34 cellular contexts compared by ENCODE assay signal in the genomic region with DNA sequence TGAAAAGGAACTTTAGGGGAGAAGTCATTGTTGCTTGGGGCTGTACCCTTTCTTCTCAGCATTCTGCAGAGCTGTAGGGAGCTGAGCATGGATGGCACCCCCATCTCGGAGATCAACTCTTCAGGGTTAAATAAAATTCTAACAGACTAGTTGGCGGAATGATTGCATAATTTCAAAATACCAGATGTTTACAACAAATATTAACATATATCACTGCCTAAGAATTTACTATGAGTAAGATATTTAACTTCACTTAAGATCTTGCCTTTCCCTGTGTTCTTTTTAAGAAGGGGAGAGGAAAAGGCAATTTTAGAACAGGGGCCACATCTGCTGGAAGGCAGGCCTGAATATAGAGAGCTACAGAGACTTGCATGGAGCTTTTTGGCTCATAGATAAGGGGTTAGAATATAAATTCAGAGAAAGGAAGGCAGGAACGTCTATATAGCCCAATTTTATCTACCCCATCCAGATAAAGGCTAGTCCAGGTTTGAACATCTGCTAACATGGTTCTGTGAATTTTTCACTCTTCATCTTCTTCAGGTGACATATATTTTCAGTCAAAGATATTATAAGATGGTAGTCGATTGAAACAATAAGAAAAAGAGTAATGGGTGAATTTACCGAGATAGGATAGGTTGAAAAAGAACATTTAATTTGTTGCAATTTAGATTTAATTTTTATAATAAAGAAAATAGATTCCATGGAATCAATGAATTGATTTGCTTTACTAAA. TPM values are rescaled to one million over a fixed set of nuclear protein-coding genes. Genes with fewer than 3 reads are reported as not detected.
"Had no signal": no experiment of that assay in that cellular context is flagged by ENCODE, and none has a peak within 500 bp of the region (broad histone marks: within the 10 kb centered on the region; RNA-seq: fewer than 3 reads in every experiment).

A gene with protein sequence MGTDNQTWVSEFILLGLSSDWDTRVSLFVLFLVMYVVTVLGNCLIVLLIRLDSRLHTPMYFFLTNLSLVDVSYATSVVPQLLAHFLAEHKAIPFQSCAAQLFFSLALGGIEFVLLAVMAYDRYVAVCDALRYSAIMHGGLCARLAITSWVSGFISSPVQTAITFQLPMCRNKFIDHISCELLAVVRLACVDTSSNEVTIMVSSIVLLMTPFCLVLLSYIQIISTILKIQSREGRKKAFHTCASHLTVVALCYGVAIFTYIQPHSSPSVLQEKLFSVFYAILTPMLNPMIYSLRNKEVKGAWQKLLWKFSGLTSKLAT (plus strand): TSS at position 682 of the 732 bp plus-strand sequence. CDS start 5,127 bp downstream, outside the sequence.

- H3K27me3 ChIP-seq: esophagus muscularis mucosa, gastrocnemius medialis, pancreas, sigmoid colon, thyroid gland, upper lobe of right lung had no signal

- DNase-seq: activated CD4-positive, alpha-beta memory T cell treated with anti-CD3 and anti-CD28 coated beads, Interleukin-2, amount 10 ng/mL, durations not matched to agents 7 days and 5 days; activated CD4-positive, alpha-beta T cell treated with anti-CD3 and anti-CD28 coated beads, Interleukin-2, amount 10 ng/mL, durations not matched to agents 7 days and 5 days; activated CD4-positive, CD25-positive, alpha-beta regulatory T cell treated with anti-CD3 and anti-CD28 coated beads, Interleukin-2, amount 50 U/mL, for 72 hours; activated CD8-positive, alpha-beta memory T cell treated with anti-CD3 and anti-CD28 coated beads, Interleukin-2, amount 50 U/mL, for 48 hours; activated gamma-delta T cell; activated naive CD4-positive, alpha-beta T cell treated with anti-CD3 and anti-CD28 coated beads, Interleukin-2, amount 10 ng/mL, durations not matched to agents 7 days and 5 days; activated naive CD8-positive, alpha-beta T cell treated with anti-CD3 and anti-CD28 coated beads, Interleukin-2, amount 10 ng/mL, durations not matched to agents 7 days and 5 days; activated T-cell treated with anti-CD3 and anti-CD28 coated beads, Interleukin-2, amount 50 U/mL, for 24 hours; amygdala; caudate nucleus; endodermal cell; gastrocnemius medialis; glutamatergic neuron; islet precursor cell; left cardiac atrium; left ventricle myocardium superior; pancreas; retina; sigmoid colon; small intestine; stimulated activated CD4-positive, alpha-beta T cell treated with anti-CD3 and anti-CD28 coated beads, Interleukin-1b, Interleukin-23, amount 100 ng/mL, for 48 hours; stimulated activated CD4-positive, alpha-beta T cell treated with anti-CD3 and anti-CD28 coated beads, Interleukin-4, amount 100 ng/mL, for 4 hours; stimulated activated CD8-positive, alpha-beta memory T cell treated with anti-CD3 and anti-CD28 coated beads, Interleukin-4, amount 100 ng/mL, for 48 hours; stimulated activated naive CD8-positive, alpha-beta T cell treated with anti-CD3 and anti-CD28 coated beads, Interleukin-15, amount 100 ng/mL, for 72 hours; substantia nigra; T-helper 2 cell; thyroid gland; upper lobe of right lung had no signal

- H3K4me1 ChIP-seq: gastrocnemius medialis, pancreas, prostate gland, thyroid gland, upper lobe of right lung had no signal

- H3K36me3 ChIP-seq: esophagus muscularis mucosa, gastrocnemius medialis, pancreas, prostate gland, sigmoid colon, thyroid gland, upper lobe of right lung had no signal

- H3K9me3 ChIP-seq: esophagus muscularis mucosa, gastrocnemius medialis, pancreas, prostate gland, sigmoid colon, thyroid gland, upper lobe of right lung had no signal

- H3K27ac ChIP-seq: esophagus muscularis mucosa, gastrocnemius medialis, pancreas, prostate gland, sigmoid colon, thyroid gland, upper lobe of right lung had no signal

- ATAC-seq: gastrocnemius medialis; left cardiac atrium; left ventricle myocardium superior; pancreas; stimulated activated memory B cell treated with anti-CD40 and anti-IgM and Interleukin-4, amounts not matched to agents 10 μg/mL and 1 μg/mL and 100 μg/mL, for 72 hours; stimulated activated naive CD8-positive, alpha-beta T cell treated with anti-CD3 and anti-CD28 coated beads, Interleukin-15, amount 100 ng/mL, for 72 hours; upper lobe of right lung had no signal

- H3K4me3 ChIP-seq: esophagus muscularis mucosa, gastrocnemius medialis, pancreas, prostate gland, sigmoid colon, thyroid gland, upper lobe of right lung had no signal

RNA-seq across cellular contexts. Expression of the gene that starts here (rescaled TPM):
- total RNA-seq: activated CD4-positive, alpha-beta memory T cell treated with anti-CD3 and anti-CD28 coated beads, Interleukin-2, amount 10 ng/mL, durations not matched to agents 7 days and 5 days; activated CD4-positive, alpha-beta T cell treated with anti-CD3 and anti-CD28 coated beads, Interleukin-2, amount 10 ng/mL, durations not matched to agents 7 days and 5 days; activated naive CD8-positive, alpha-beta T cell treated with anti-CD3 and anti-CD28 coated beads, Interleukin-2, amount 10 ng/mL, durations not matched to agents 7 days and 5 days; endodermal cell; esophagus muscularis mucosa; gastrocnemius medialis; left cardiac atrium; left ventricle myocardium superior; lung microvascular endothelial cell; mesenteric fat pad; mucosa of gallbladder; pancreas; prostate gland; sigmoid colon; thyroid gland; upper lobe of right lung had no signal
- polyA plus RNA-seq: pancreas, sigmoid colon, small intestine had no signal
